In the genomic region with DNA sequence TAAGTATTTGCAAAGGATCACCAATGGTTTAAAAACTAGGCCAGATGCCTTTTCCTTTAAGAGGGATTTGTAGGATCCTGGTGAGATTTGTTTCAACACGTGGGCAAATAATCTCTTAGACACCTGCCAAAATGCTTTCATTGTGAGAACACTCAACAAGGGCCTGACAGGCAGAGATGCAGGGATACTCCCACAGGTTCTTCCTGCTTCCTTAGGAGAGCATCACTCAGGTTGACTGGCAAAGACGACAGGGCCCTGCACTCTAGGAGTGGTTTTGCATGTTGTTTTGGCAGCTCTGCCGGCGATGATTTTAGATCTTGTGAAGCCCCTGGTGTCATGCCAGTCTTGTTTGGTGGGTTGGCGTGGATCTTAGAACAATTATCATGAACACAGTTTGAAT, we compare ENCODE assay signal across 18 cellular contexts.
DNase-seq lines count a peak whose midpoint lies in the region; ATAC-seq, FAIRE-seq and TF ChIP-seq lines count a peak whose summit lies in the region.
"Had no signal": no experiment of that assay in that cellular context is flagged by ENCODE, and none has a peak within 500 bp of the region (broad histone marks: within the 10 kb centered on the region; RNA-seq: fewer than 3 reads in every experiment).

No MANE protein-coding gene starts in this region.

- H3K9me3 Mint-ChIP-seq in HFFc6, result no peaks in the 10 kb centered on the region
- H3K9me3 Mint-ChIP-seq in osteocyte (ENCODE audit: unreplicated experiment), result no peaks in the 10 kb centered on the region
- H3K9me3 Mint-ChIP-seq in activated naive CD4-positive, alpha-beta T cell treated with anti-CD3 and anti-CD28 coated beads, Interleukin-2, amount 10 ng/mL, durations not matched to agents 7 days and 5 days, result no peaks in the 10 kb centered on the region
- H3K9me3 Mint-ChIP-seq: brain had no signal

- FAIRE-seq in bronchial epithelial cell (lab: Jason Lieb, UNC), result peak; percentile 55
- FAIRE-seq: HepG2 had no signal

- 45 to 63% (median 51%) methylated on average over 5 of the region's 5 CpGs for WGBS in heart left ventricle, 4 donors

- CTCF ChIA-PET in activated naive CD4-positive, alpha-beta T cell treated with anti-CD3 and anti-CD28 coated beads, Interleukin-2, amount 10 ng/mL, durations not matched to agents 7 days and 5 days (lab: Charles Lee), result no interaction called here

- no peak overlapping the region for H3K27ac ChIP-seq in heart left ventricle

- H3K36me3 ChIP-seq in bronchial epithelial cell (ENCODE audit: control insufficient read depth, insufficient read depth, low read length), result no peaks in the 10 kb centered on the region
- H3K36me3 ChIP-seq in heart left ventricle, result peaks cover 0 to 24% (median 14%) of the 10 kb centered on the region in 9 donors
- H3K36me3 ChIP-seq: HAP-1 had no signal

- peaks cover 0 to 26% (median 8%) of the 10 kb centered on the region in 12 donors for H3K4me1 ChIP-seq in heart left ventricle
- H3K4me1 ChIP-seq: HAP-1 had no signal

- H3K36me3 Mint-ChIP-seq in HFFc6 (ENCODE audit: low read depth) (no peaks in the 10 kb centered on the region), osteocyte (ENCODE audit: unreplicated experiment) (no peaks in the 10 kb centered on the region)
- no peaks in the 10 kb centered on the region for H3K36me3 Mint-ChIP-seq in activated naive CD4-positive, alpha-beta T cell treated with anti-CD3 and anti-CD28 coated beads, Interleukin-2, amount 10 ng/mL, durations not matched to agents 7 days and 5 days
- H3K36me3 Mint-ChIP-seq: brain had no signal

- TF ChIP-seq CTCF in HFFc6 (IDR thresholded peaks at IDR 0.05) (no peak), bronchial epithelial cell (IDR thresholded peaks at IDR 0.05; ENCODE audit: insufficient read depth, low read length, severe bottlenecking) (no peak), osteocyte (IDR thresholded peaks at IDR 0.05) (no peak), heart left ventricle (IDR thresholded peaks at IDR 0.05) (no peak)

- no peak for TF ChIP-seq POLR2A in heart left ventricle (IDR thresholded peaks at IDR 0.05)

- intact Hi-C loops in heart left ventricle (cut with DNase I), result no loop called here

- H3K27me3 Mint-ChIP-seq in HFFc6 (ENCODE audit: insufficient read depth) (peaks cover 1% of the 10 kb centered on the region; the same call in 1 of the 2 replicates), osteocyte (ENCODE audit: unreplicated experiment) (no peaks in the 10 kb centered on the region)
- peaks cover 3% of the 10 kb centered on the region for H3K27me3 Mint-ChIP-seq in activated naive CD4-positive, alpha-beta T cell treated with anti-CD3 and anti-CD28 coated beads, Interleukin-2, amount 10 ng/mL, durations not matched to agents 7 days and 5 days
- H3K27me3 Mint-ChIP-seq: activated CD4-positive, alpha-beta T cell treated with anti-CD3 and anti-CD28 coated beads for 36 hours; brain had no signal

- no peaks in the 10 kb centered on the region for H3K9me3 ChIP-seq in heart left ventricle
- H3K9me3 ChIP-seq: HAP-1 had no signal

- no peaks in the 10 kb centered on the region for H3K27me3 ChIP-seq in bronchial epithelial cell (ENCODE audit: control insufficient read depth, insufficient read depth, low read length)
- no peaks in the 10 kb centered on the region for H3K27me3 ChIP-seq in heart left ventricle

- H3K4me1 Mint-ChIP-seq in HFFc6 (ENCODE audit: low read depth) (peaks cover 25% of the 10 kb centered on the region), osteocyte (ENCODE audit: unreplicated experiment) (peaks cover 23% of the 10 kb centered on the region)
- no peaks in the 10 kb centered on the region for H3K4me1 Mint-ChIP-seq in activated naive CD4-positive, alpha-beta T cell treated with anti-CD3 and anti-CD28 coated beads, Interleukin-2, amount 10 ng/mL, durations not matched to agents 7 days and 5 days
- H3K4me1 Mint-ChIP-seq: activated CD4-positive, alpha-beta T cell treated with anti-CD3 and anti-CD28 coated beads for 36 hours had no signal

- no peak overlapping the region for H3K4me3 Mint-ChIP-seq in HFFc6
- no peak overlapping the region for H3K4me3 Mint-ChIP-seq in osteocyte (ENCODE audit: unreplicated experiment)
- no peak overlapping the region for H3K4me3 Mint-ChIP-seq in activated naive CD4-positive, alpha-beta T cell treated with anti-CD3 and anti-CD28 coated beads, Interleukin-2, amount 10 ng/mL, durations not matched to agents 7 days and 5 days
- H3K4me3 Mint-ChIP-seq: activated CD4-positive, alpha-beta T cell treated with anti-CD3 and anti-CD28 coated beads for 36 hours; brain had no signal

- DNase-seq in HFFc6 (no peak), NCI-H226 (peak; percentile 79), bronchial epithelial cell (ENCODE audit: low read depth) (peak; percentile 91), osteocyte (ENCODE audit: extremely low spot score, unreplicated experiment) (no peak), RKO (ENCODE audit: low spot score) (no peak), heart left ventricle (no peak)
- no peak for DNase-seq in activated naive CD4-positive, alpha-beta T cell treated with anti-CD3 and anti-CD28 coated beads, Interleukin-2, amount 10 ng/mL, durations not matched to agents 7 days and 5 days
- DNase-seq: activated CD4-positive, alpha-beta T cell treated with anti-CD3 and anti-CD28 coated beads for 36 hours; activated CD8-positive, alpha-beta memory T cell treated with anti-CD3 and anti-CD28 coated beads, Interleukin-2, amount 50 U/mL, for 4 hours; activated naive CD4-positive, alpha-beta T cell treated with Interleukin-2 at 50 U/mL for 16 hours; GF-D8; left colon; SIG-M5; T-helper 9 cell had no signal

- H3K27ac Mint-ChIP-seq in HFFc6, result 0 out of 2 replicates have a peak overlapping the region, but pooled peaks have one; percentile 26
- H3K27ac Mint-ChIP-seq in osteocyte (ENCODE audit: unreplicated experiment), result peak overlapping the region; percentile 54
- no peak overlapping the region for H3K27ac Mint-ChIP-seq in activated naive CD4-positive, alpha-beta T cell treated with anti-CD3 and anti-CD28 coated beads, Interleukin-2, amount 10 ng/mL, durations not matched to agents 7 days and 5 days
- H3K27ac Mint-ChIP-seq: activated CD4-positive, alpha-beta T cell treated with anti-CD3 and anti-CD28 coated beads for 36 hours had no signal

- ATAC-seq in HG03196 (IDR thresholded peaks at IDR 0.05; ENCODE audit: unreplicated experiment), result no peak
- no peak for ATAC-seq in heart left ventricle
- ATAC-seq: activated CD4-positive, alpha-beta T cell treated with anti-CD3 and anti-CD28 coated beads for 36 hours; HepG2; left colon had no signal

- H3K4me3 ChIP-seq in bronchial epithelial cell (ENCODE audit: low read depth, low read length), result no peak overlapping the region
- no peak overlapping the region for H3K4me3 ChIP-seq in heart left ventricle
- H3K4me3 ChIP-seq: HAP-1 had no signal

Comparison
In these comparisons a context has a peak if more than half of its experiments do, and no peak if none do; other contexts are left out.
1. DNase-seq: peak in NCI-H226 (single experiment) and bronchial epithelial cell (single experiment); none in HFFc6 (single experiment), osteocyte (single experiment), RKO (single experiment), activated naive CD4-positive, alpha-beta T cell treated with anti-CD3 and anti-CD28 coated beads, Interleukin-2, amount 10 ng/mL, durations not matched to agents 7 days and 5 days (single experiment) and heart left ventricle (0 of 5).